25 cellular contexts compared by ENCODE assay signal in genomic region chr3:5448816-5449215, GRCh38.
"Had no signal": no experiment of that assay in that cellular context is flagged by ENCODE, and none has a peak within 500 bp of the region (broad histone marks: within the 10 kb centered on the region; RNA-seq: fewer than 3 reads in every experiment).

No MANE protein-coding gene starts in this region.

- FAIRE-seq: small intestine, urothelium cell line had no signal

- H3K27ac ChIP-seq: neural progenitor cell, ovary, parathyroid adenoma, psoas muscle, right lobe of liver, sigmoid colon, stomach, thoracic aorta, thyroid gland, tibial nerve, upper lobe of left lung, vagina had no signal

- ATAC-seq: natural killer cell; psoas muscle; right cardiac atrium; right lobe of liver; stimulated activated effector memory CD8-positive, alpha-beta T cell treated with anti-CD3 and anti-CD28 coated beads, Interleukin-12 subunit alpha, Interleukin-12 subunit beta, amount 100 ng/mL, for 72 hours; stimulated activated naive B cell treated with anti-CD40 and anti-IgM and Interleukin-4, amounts not matched to agents 10 μg/mL and 1 μg/mL and 100 μg/mL, for 72 hours had no signal

- DNase-seq: natural killer cell; occipital lobe; ovary; posterior cingulate gyrus; psoas muscle; right cardiac atrium; right lobe of liver; sigmoid colon; small intestine; stimulated activated CD4-positive, alpha-beta T cell treated with anti-CD3 and anti-CD28 coated beads, Interleukin-15, amount 100 ng/mL, for 24 hours; stimulated activated CD4-positive, alpha-beta T cell treated with anti-CD3 and anti-CD28 coated beads, Interleukin-2, amount 100 ng/mL, for 24 hours; stimulated activated CD4-positive, alpha-beta T cell treated with anti-CD3 and anti-CD28 coated beads, Interleukin-2, amount 100 ng/mL, for 48 hours; stimulated activated CD4-positive, alpha-beta T cell treated with anti-CD3 and anti-CD28 coated beads, Interleukin-4, amount 100 ng/mL, for 24 hours; stimulated activated naive B cell treated with anti-CD40 and anti-IgM and Interleukin-4, amounts not matched to agents 10 μg/mL and 1 μg/mL and 100 μg/mL, for 72 hours; stimulated activated naive CD4-positive, alpha-beta T cell treated with Interleukin-2 at 50 U/mL for 16 hours; stomach; thyroid gland; upper lobe of left lung had no signal

- H3K9me3 ChIP-seq: ovary, psoas muscle, right lobe of liver, sigmoid colon, thoracic aorta, thyroid gland, vagina had no signal

- H3K4me1 ChIP-seq: neural progenitor cell, parathyroid adenoma, psoas muscle, right lobe of liver, sigmoid colon, stomach, thyroid gland, tibial nerve, upper lobe of left lung, vagina had no signal

- H3K36me3 ChIP-seq: neural progenitor cell, ovary, right lobe of liver, sigmoid colon, stomach, thoracic aorta, thyroid gland, tibial nerve, upper lobe of left lung, vagina had no signal

- H3K27me3 ChIP-seq: neural progenitor cell, ovary, right lobe of liver, sigmoid colon, stomach, thyroid gland, tibial nerve, upper lobe of left lung, vagina had no signal

- H3K4me3 ChIP-seq: neural progenitor cell, ovary, psoas muscle, right lobe of liver, sigmoid colon, stomach, thoracic aorta, thyroid gland, tibial nerve, upper lobe of left lung, vagina had no signal
